26 cellular contexts compared by ENCODE assay signal in the genomic region with DNA sequence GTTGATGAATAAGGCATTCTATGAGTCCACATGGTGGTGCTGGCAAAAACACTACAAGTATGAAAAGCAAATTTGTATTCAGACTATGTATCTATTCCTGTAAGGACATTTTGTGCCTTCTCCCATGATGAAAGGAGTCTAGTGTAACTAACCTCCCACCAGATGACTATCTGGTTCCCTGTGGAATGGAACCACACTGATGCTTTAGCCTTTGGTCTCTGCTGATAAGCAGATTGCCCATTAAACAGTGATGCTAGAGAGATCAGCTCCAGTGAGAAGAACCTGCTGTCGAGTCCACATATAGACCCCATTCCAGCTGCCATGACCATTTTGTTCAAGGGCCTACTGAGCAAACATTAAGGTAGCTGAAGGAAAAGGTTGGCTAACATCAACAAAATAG.
"Had no signal": no experiment of that assay in that cellular context is flagged by ENCODE, and none has a peak within 500 bp of the region (broad histone marks: within the 10 kb centered on the region; RNA-seq: fewer than 3 reads in every experiment).

No MANE protein-coding gene starts in this region.

- H3K27me3 Mint-ChIP-seq: naive B cell; progenitor cell of endocrine pancreas; stimulated activated naive CD8-positive, alpha-beta T cell treated with anti-CD3 and anti-CD28 coated beads, Interleukin-15, Interleukin-2, amounts not matched to agents 100 ng/mL and 50 ng/mL, for 24 hours; type B pancreatic cell had no signal

- H3K27ac Mint-ChIP-seq: immature natural killer cell; mesothelial cell of epicardium; natural killer cell; nephron progenitor cell; neural progenitor cell; progenitor cell of endocrine pancreas; stimulated activated effector memory CD8-positive, alpha-beta T cell treated with anti-CD3 and anti-CD28 coated beads, Interleukin-12 subunit alpha, Interleukin-12 subunit beta, amount 100 ng/mL, for 72 hours; stimulated activated naive CD8-positive, alpha-beta T cell treated with anti-CD3 and anti-CD28 coated beads, Interleukin-15, Interleukin-2, amounts not matched to agents 100 ng/mL and 50 ng/mL, for 24 hours; type B pancreatic cell had no signal

- H3K9me3 Mint-ChIP-seq: immature natural killer cell; natural killer cell; neural progenitor cell; stimulated activated effector memory CD8-positive, alpha-beta T cell treated with anti-CD3 and anti-CD28 coated beads, Interleukin-12 subunit alpha, Interleukin-12 subunit beta, amount 100 ng/mL, for 72 hours; stimulated activated naive CD8-positive, alpha-beta T cell treated with anti-CD3 and anti-CD28 coated beads, Interleukin-15, Interleukin-2, amounts not matched to agents 100 ng/mL and 50 ng/mL, for 24 hours; type B pancreatic cell had no signal

- H3K4me1 Mint-ChIP-seq: immature natural killer cell; mesothelial cell of epicardium; naive B cell; natural killer cell; nephron progenitor cell; stimulated activated effector memory CD8-positive, alpha-beta T cell treated with anti-CD3 and anti-CD28 coated beads, Interleukin-12 subunit alpha, Interleukin-12 subunit beta, amount 100 ng/mL, for 72 hours had no signal

- H3K4me3 Mint-ChIP-seq: immature natural killer cell; mesothelial cell of epicardium; naive B cell; natural killer cell; nephron progenitor cell; neural progenitor cell; stimulated activated effector memory CD8-positive, alpha-beta T cell treated with anti-CD3 and anti-CD28 coated beads, Interleukin-12 subunit alpha, Interleukin-12 subunit beta, amount 100 ng/mL, for 72 hours; stimulated activated naive CD8-positive, alpha-beta T cell treated with anti-CD3 and anti-CD28 coated beads, Interleukin-15, Interleukin-2, amounts not matched to agents 100 ng/mL and 50 ng/mL, for 24 hours; type B pancreatic cell had no signal

- H3K36me3 Mint-ChIP-seq: immature natural killer cell; mesothelial cell of epicardium; naive B cell; natural killer cell; neural progenitor cell; stimulated activated effector memory CD8-positive, alpha-beta T cell treated with anti-CD3 and anti-CD28 coated beads, Interleukin-12 subunit alpha, Interleukin-12 subunit beta, amount 100 ng/mL, for 72 hours; type B pancreatic cell had no signal

- ATAC-seq: left colon; left lung; lower lobe of right lung; natural killer cell; sciatic nerve; stimulated activated effector memory CD8-positive, alpha-beta T cell treated with anti-CD3 and anti-CD28 coated beads, Interleukin-12 subunit alpha, Interleukin-12 subunit beta, amount 100 ng/mL, for 72 hours had no signal

- DNase-seq: hypothalamus; immature natural killer cell; kidney; left colon; left lung; lower lobe of right lung; mammary epithelial cell; mesendoderm; naive B cell; natural killer cell; nephron progenitor cell; occipital lobe; ovary; small intestine; spleen; stimulated activated CD4-positive, alpha-beta T cell treated with anti-CD3 and anti-CD28 coated beads, Interleukin-4, amount 100 ng/mL, for 24 hours; stimulated activated naive CD4-positive, alpha-beta T cell; tibial artery; uterus had no signal
